Comparison of ENCODE assay signal across 14 cellular contexts in the genomic region with DNA sequence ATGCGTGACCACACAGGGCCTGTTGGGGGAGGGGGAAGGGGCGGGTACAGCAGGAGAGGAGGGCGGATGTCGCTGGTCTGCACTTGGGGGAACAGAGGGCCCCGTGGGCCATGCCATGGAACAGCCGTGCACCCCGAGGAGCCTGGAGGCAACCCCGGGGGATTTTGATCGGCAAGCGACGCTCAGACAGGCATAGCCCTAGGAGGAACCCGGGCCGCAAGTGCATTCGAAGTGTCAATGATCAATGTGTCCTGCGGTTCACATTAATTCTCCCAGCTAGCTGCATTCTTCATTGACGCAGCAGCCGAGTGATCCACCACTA.
A peak's percentile ranks its signal among the peaks of the same experiment; 100 is the strongest.
DNase-seq lines count a peak whose midpoint lies in the region; ATAC-seq and TF ChIP-seq lines count a peak whose summit lies in the region.
"Had no signal": no experiment of that assay in that cellular context is flagged by ENCODE, and none has a peak within 500 bp of the region (broad histone marks: within the 10 kb centered on the region; RNA-seq: fewer than 3 reads in every experiment).

No MANE protein-coding gene starts in this region.

- POLR2A ChIA-PET in GM10248 (lab: Yijun Ruan, JAX), result no interaction called here

- peaks cover 9% of the 10 kb centered on the region for H3K27me3 ChIP-seq in upper lobe of right lung

- intact Hi-C loops in upper lobe of right lung (cut with DNase I), result no loop called here

- ATAC-seq in upper lobe of right lung, result peak; percentile 27
- ATAC-seq: A549; CD8-positive, alpha-beta T cell; GM12878; HCT116; K562 had no signal

- DNase-seq in D341Med (ENCODE audit: low spot score), result peak; percentile 6
- DNase-seq in GM10248 (ENCODE audit: extremely low spot score), result peak; percentile 3
- DNase-seq in iPS-NIHi11 (ENCODE audit: low spot score), result peak; percentile 1
- DNase-seq in upper lobe of right lung, result no peak
- DNase-seq in stimulated activated naive CD4-positive, alpha-beta T cell treated with Interleukin-2 at 50 U/mL for 16 hours (lab: John Stamatoyannopoulos, UW), result no peak
- no peak for DNase-seq in NCI-H1417 treated with DMSO at 0.1 percent for 48 hours (lab: John Stamatoyannopoulos, UW)
- DNase-seq: CD8-positive, alpha-beta T cell; COR-L47; DND-41; GDM1 had no signal

- no peak for TF ChIP-seq CTCF in GM10248 (IDR thresholded peaks at IDR 0.05; ENCODE audit: control extremely low read depth, extremely low read depth, low read depth, missing control alignments)
- TF ChIP-seq CTCF in upper lobe of right lung (IDR thresholded peaks at IDR 0.05), result no peak

- CTCF ChIA-PET in GM10248 (lab: Yijun Ruan, JAX), result no interaction called here

- H3K9me3 ChIP-seq in upper lobe of right lung, result peaks cover 6% of the 10 kb centered on the region

- H3K4me1 ChIP-seq in upper lobe of right lung, result no peaks in the 10 kb centered on the region
- H3K4me1 ChIP-seq: A549 had no signal

- H3K4me3 ChIP-seq in upper lobe of right lung, result no peak overlapping the region
- H3K4me3 ChIP-seq: A549, GM12878, K562 had no signal

- H3K36me3 ChIP-seq in upper lobe of right lung, result no peaks in the 10 kb centered on the region

- no peak overlapping the region for H3K27ac ChIP-seq in upper lobe of right lung
- H3K27ac ChIP-seq: A549 had no signal

Comparison
In these comparisons a context has a peak if more than half of its experiments do, and no peak if none do; other contexts are left out.
1. DNase-seq: peak in D341Med (single experiment), GM10248 (single experiment) and iPS-NIHi11 (single experiment); none in upper lobe of right lung (single experiment), stimulated activated naive CD4-positive, alpha-beta T cell treated with Interleukin-2 at 50 U/mL for 16 hours (single experiment) and NCI-H1417 treated with DMSO at 0.1 percent for 48 hours (single experiment).